Comparison of ENCODE assay signal across 8 cellular contexts in the genomic region with DNA sequence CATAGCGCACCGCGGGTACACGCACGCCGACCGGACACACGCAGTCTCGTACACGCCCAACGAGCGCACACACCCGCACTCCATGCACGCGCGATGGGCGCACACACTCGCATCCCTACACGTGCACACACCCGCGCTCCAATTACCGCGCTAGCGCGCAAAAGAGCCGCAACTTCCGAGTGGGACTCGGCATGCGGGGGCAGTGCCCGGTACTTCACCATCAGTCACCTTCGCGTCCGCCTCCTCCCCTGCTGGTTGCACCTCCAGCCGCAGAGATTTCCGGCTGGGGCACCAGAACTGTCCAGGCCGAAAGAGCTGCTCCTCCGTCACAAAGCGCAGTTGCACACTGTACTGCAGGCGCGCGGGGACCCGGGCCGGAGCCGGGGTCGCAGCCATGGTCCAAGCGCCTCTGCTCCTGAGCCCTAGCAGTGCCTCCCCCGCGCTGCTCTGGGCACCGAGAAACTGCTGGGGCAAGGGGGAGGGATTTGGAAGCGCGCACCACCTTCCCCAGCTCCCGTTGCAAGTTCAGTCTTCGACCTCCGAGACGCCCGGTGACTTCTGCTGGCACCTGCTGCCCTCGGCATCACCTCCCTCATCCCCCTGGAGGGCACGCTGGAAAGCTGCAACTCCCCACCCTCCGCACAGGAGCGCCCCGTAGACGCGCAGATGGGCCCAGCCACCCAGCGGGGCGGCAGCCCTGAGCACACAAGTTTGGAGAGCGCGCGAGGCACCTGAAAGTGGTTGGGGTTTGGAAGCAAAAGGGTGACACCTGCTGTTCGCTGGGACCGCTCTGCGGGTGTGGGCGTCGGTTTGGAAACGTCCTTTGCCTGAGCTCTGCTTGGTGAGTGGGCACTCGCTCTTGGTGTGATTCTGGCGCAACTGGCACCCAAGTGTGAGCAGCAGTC.
DNase-seq lines count a peak whose midpoint lies in the region; ATAC-seq and TF ChIP-seq lines count a peak whose summit lies in the region.

No MANE protein-coding gene starts in this region.

- peaks cover 2% of the 10 kb centered on the region; the same call in 1 of the 2 replicates for H3K27me3 ChIP-seq in MG63

- intact Hi-C loops in natural killer cell (cut with micrococcal nuclease): loop anchor here (5.0 kb wide), 1 partner anchor 324 kb away; no protein-coding TSS in a partner anchor

- peaks cover 50% of the 10 kb centered on the region for H3K27me3 Mint-ChIP-seq in T-helper 2 cell treated with Interferon-gamma antibody and Interleukin-4, amounts not matched to agents 5 μg/mL and 100 μg/mL, for 36 hours (ENCODE audit: low read depth)
- peaks cover 29 to 50% of the 10 kb centered on the region in 2 donors for H3K27me3 Mint-ChIP-seq in natural killer cell (ENCODE audit: low read depth in 2 of 2)
- peaks cover 54% of the 10 kb centered on the region for H3K27me3 Mint-ChIP-seq in type B pancreatic cell

- no peaks in the 10 kb centered on the region for H3K9me3 ChIP-seq in MG63

- no peaks in the 10 kb centered on the region for H3K9me3 Mint-ChIP-seq in T-helper 2 cell treated with Interferon-gamma antibody and Interleukin-4, amounts not matched to agents 5 μg/mL and 100 μg/mL, for 36 hours
- H3K9me3 Mint-ChIP-seq in natural killer cell (no peaks in the 10 kb centered on the region), type B pancreatic cell (no peaks in the 10 kb centered on the region)

- ATAC-seq in GM19372 (IDR thresholded peaks at IDR 0.05; ENCODE audit: low read depth, unreplicated experiment) (peak; percentile 86), natural killer cell (peak in 2 of 3 donors; percentile 27 to 41), GM18873 (IDR thresholded peaks at IDR 0.05; ENCODE audit: low FRiP score, unreplicated experiment) (no peak)

- H3K36me3 ChIP-seq in MG63: no peaks in the 10 kb centered on the region

- peak; percentile 59 for DNase-seq in Ammon's horn (ENCODE audit: low spot score)
- DNase-seq in MG63: peak; percentile 3
- peak; percentile 39 for DNase-seq in T-helper 2 cell treated with Interferon-gamma antibody and Interleukin-4, amounts not matched to agents 5 μg/mL and 100 μg/mL, for 36 hours (ENCODE audit: low spot score)
- DNase-seq in effector CD4-positive, alpha-beta T cell: peak; percentile 2
- DNase-seq in natural killer cell: no peak
- peak; percentile 74 for DNase-seq in type B pancreatic cell (ENCODE audit: extremely low spot score, unreplicated experiment)

- no peaks in the 10 kb centered on the region for H3K36me3 Mint-ChIP-seq in T-helper 2 cell treated with Interferon-gamma antibody and Interleukin-4, amounts not matched to agents 5 μg/mL and 100 μg/mL, for 36 hours (ENCODE audit: low read depth)
- H3K36me3 Mint-ChIP-seq in natural killer cell (no peaks in the 10 kb centered on the region), type B pancreatic cell (no peaks in the 10 kb centered on the region)

- H3K27ac Mint-ChIP-seq in T-helper 2 cell treated with Interferon-gamma antibody and Interleukin-4, amounts not matched to agents 5 μg/mL and 100 μg/mL, for 36 hours: no peak overlapping the region
- H3K27ac Mint-ChIP-seq in natural killer cell: no peak overlapping the region
- no peak overlapping the region for H3K27ac Mint-ChIP-seq in type B pancreatic cell

- TF ChIP-seq CTCF in natural killer cell (IDR thresholded peaks at IDR 0.05): no peak
- peak; percentile 66 for TF ChIP-seq CTCF in type B pancreatic cell (conservative IDR thresholded peaks at IDR 0.05)

- no peaks in the 10 kb centered on the region for H3K4me1 Mint-ChIP-seq in T-helper 2 cell treated with Interferon-gamma antibody and Interleukin-4, amounts not matched to agents 5 μg/mL and 100 μg/mL, for 36 hours (ENCODE audit: low read depth)
- H3K4me1 Mint-ChIP-seq in natural killer cell (peaks cover 0 to 8% of the 10 kb centered on the region in 2 donors), type B pancreatic cell (ENCODE audit: unreplicated experiment) (peaks cover 13% of the 10 kb centered on the region)

- H3K4me3 ChIP-seq in MG63: no peak overlapping the region

- peak overlapping the region; percentile 72 for H3K4me3 Mint-ChIP-seq in T-helper 2 cell treated with Interferon-gamma antibody and Interleukin-4, amounts not matched to agents 5 μg/mL and 100 μg/mL, for 36 hours
- H3K4me3 Mint-ChIP-seq in natural killer cell (no peak overlapping the region), type B pancreatic cell (peak overlapping the region; percentile 90)
